Comparison of ENCODE assay signal across 8 cellular contexts in genomic region chr1:2411801-2412394, GRCh38. TPM values are rescaled to one million over a fixed set of nuclear protein-coding genes. Genes with fewer than 3 reads are reported as not detected.
DNase-seq lines count a peak whose midpoint lies in the region; TF ChIP-seq lines count a peak whose summit lies in the region.

No MANE protein-coding gene starts in this region.

- H3K27me3 ChIP-seq in H7 (ENCODE audit: control insufficient read depth, insufficient read depth, low read length) (no peaks in the 10 kb centered on the region), mammary epithelial cell (ENCODE audit: insufficient read depth, low read length) (no peaks in the 10 kb centered on the region), mesenchymal stem cell (ENCODE audit: control insufficient read depth in 1 of 2, insufficient read depth in 1 of 2, low read length in 2 of 2) (peaks cover 0 to 18% of the 10 kb centered on the region in 2 experiments), uterus (no peaks in the 10 kb centered on the region)

- no peak for TF ChIP-seq POLR2A in uterus (IDR thresholded peaks at IDR 0.05)

- H3K27ac ChIP-seq in KOPT-K1 (ENCODE audit: low read depth, low read length, poor library complexity, severe bottlenecking) (peak overlapping the region; percentile 67), mammary epithelial cell (ENCODE audit: insufficient read depth, low read depth, low read length) (peak overlapping the region; percentile 72), mesenchymal stem cell (ENCODE audit: low read length, poor library complexity, severe bottlenecking) (no peak overlapping the region), uterus (peak overlapping the region; percentile 68 to 84)

- H3K4ac ChIP-seq in mesenchymal stem cell (ENCODE audit: low read depth in 1 of 2, low read length in 2 of 2): peak overlapping the region; percentile 88 to 97

- H3K9me3 ChIP-seq in KOPT-K1 (ENCODE audit: insufficient read depth, low read length, poor library complexity, severe bottlenecking) (no peaks in the 10 kb centered on the region), mammary epithelial cell (replicated peaks; ENCODE audit: insufficient read depth, low read length) (no peaks in the 10 kb centered on the region), mesenchymal stem cell (ENCODE audit: control insufficient read depth, low read length) (no peaks in the 10 kb centered on the region), uterus (no peaks in the 10 kb centered on the region)

- peaks cover 17% of the 10 kb centered on the region for H3K79me2 ChIP-seq in mammary epithelial cell (ENCODE audit: insufficient read depth, low read length)

- H2AK5ac ChIP-seq in mesenchymal stem cell (ENCODE audit: low read length, severe bottlenecking): peak overlapping the region; percentile 27

- intact Hi-C loops in mammary epithelial cell (cut with micrococcal nuclease) (loop anchor here (5.0 kb wide), 1 partner anchor 95 kb away; no protein-coding TSS in a partner anchor), uterus (cut with DNase I; ENCODE audit: low total_unique reads) (loop anchor here (5.0 to 10.0 kb wide), 3 partner anchors 135 to 1013 kb away; no protein-coding TSS in a partner anchor)

- CTCF ChIA-PET in mammary epithelial cell (lab: Charles Lee; ENCODE audit: low non-redundant PET): no interaction called here

- no peak for TF ChIP-seq CTCF in mammary epithelial cell (conservative IDR thresholded peaks at IDR 0.05 in 1 of 2, IDR thresholded peaks at IDR 0.05 in 1 of 2; ENCODE audit: extremely low read depth in 1 of 2, insufficient read depth in 1 of 2, low read depth in 1 of 2, low read length in 2 of 2)
- no peak for TF ChIP-seq CTCF in uterus (IDR thresholded peaks at IDR 0.05)

- peaks cover 31% of the 10 kb centered on the region for H3K4me1 ChIP-seq in mammary epithelial cell (ENCODE audit: insufficient read depth, low read length)
- peaks cover 35% of the 10 kb centered on the region for H3K4me1 ChIP-seq in mesenchymal stem cell (ENCODE audit: control insufficient read depth, insufficient read depth, low read depth, low read length)
- H3K4me1 ChIP-seq in uterus: peaks cover 0 to 21% of the 10 kb centered on the region in 2 donors

- peak overlapping the region in 1 of 2 experiments; percentile 61 for H2BK12ac ChIP-seq in mesenchymal stem cell (ENCODE audit: low read length in 2 of 2)

- H3K36me3 ChIP-seq in H7 (replicated peaks; ENCODE audit: control insufficient read depth, insufficient read depth, low read length): peaks cover 8% of the 10 kb centered on the region
- peaks cover 16% of the 10 kb centered on the region; the same call in 1 of the 2 replicates for H3K36me3 ChIP-seq in KOPT-K1 (ENCODE audit: insufficient read depth, low read length)
- no peaks in the 10 kb centered on the region for H3K36me3 ChIP-seq in mammary epithelial cell (ENCODE audit: insufficient read depth, low read length)
- peaks cover 33 to 40% of the 10 kb centered on the region in 2 experiments for H3K36me3 ChIP-seq in mesenchymal stem cell (ENCODE audit: control insufficient read depth in 1 of 2, insufficient read depth in 2 of 2, low read depth in 1 of 2, low read length in 2 of 2)
- H3K36me3 ChIP-seq in uterus: no peaks in the 10 kb centered on the region

- H3K79me1 ChIP-seq in mesenchymal stem cell (replicated peaks; ENCODE audit: low read length, poor library complexity, severe bottlenecking): peaks cover 25% of the 10 kb centered on the region

- H4K91ac ChIP-seq in mesenchymal stem cell (ENCODE audit: low read length): peak overlapping the region; percentile 94

- H3K9ac ChIP-seq in mammary epithelial cell (ENCODE audit: insufficient read depth, low read length) (peak overlapping the region; percentile 74), mesenchymal stem cell (ENCODE audit: low read length) (peak overlapping the region; percentile 95)

- 4% methylated on average over 24 of the region's 38 CpGs for WGBS in mammary epithelial cell (ENCODE audit: low coverage, missing lambda C conversion rate)
- WGBS in mesenchymal stem cell: 13% methylated on average over 35 of the region's 38 CpGs

- in situ Hi-C loops in mammary epithelial cell (cut with MboI; ENCODE audit: low sequenced_read_pairs in 2 of 2): loop anchor here in 1 of 2 donors (5.0 to 10.0 kb wide), 2 partner anchors 135 to 1013 kb away; no protein-coding TSS in a partner anchor

- peak overlapping the region; percentile 21 for H2BK120ac ChIP-seq in mesenchymal stem cell (ENCODE audit: low read depth, low read length)

- peak overlapping the region; percentile 100 for H3K4me2 ChIP-seq in mammary epithelial cell (ENCODE audit: insufficient read depth, low read depth, low read length)
- H3K4me2 ChIP-seq in mesenchymal stem cell (ENCODE audit: low read length, poor library complexity, severe bottlenecking): peak overlapping the region; percentile 76

- H4K8ac ChIP-seq in mesenchymal stem cell (ENCODE audit: low read length): peak overlapping the region; percentile 91

- no peaks in the 10 kb centered on the region for H4K20me1 ChIP-seq in mammary epithelial cell (ENCODE audit: insufficient read depth, low read length)

- peak overlapping the region; percentile 63 for H2BK5ac ChIP-seq in mesenchymal stem cell (ENCODE audit: low read depth, low read length, poor library complexity, severe bottlenecking)

- H3K18ac ChIP-seq in mesenchymal stem cell (ENCODE audit: low read depth in 1 of 2, low read length in 2 of 2): peak overlapping the region; percentile 73 to 91

- dilution Hi-C loops in mammary epithelial cell (cut with HindIII; ENCODE audit: low sequenced_read_pairs): no loop called here

- DNase-seq in DMS53 (lab: John Stamatoyannopoulos, UW) (peak; percentile 79), DMS53 treated with DMSO at 0.1 percent for 48 hours (lab: John Stamatoyannopoulos, UW; ENCODE audit: unreplicated experiment) (no peak), H7 (peak; percentile 82), mammary epithelial cell (no peak), mesenchymal stem cell (peak; percentile 26), uterus (no peak), GM19238 (ENCODE audit: insufficient read length, low spot score) (no peak)

- peak overlapping the region in 1 of 2 experiments; percentile 94 for H3K14ac ChIP-seq in mesenchymal stem cell (ENCODE audit: low read length in 2 of 2)

- H2AFZ ChIP-seq in mammary epithelial cell (ENCODE audit: low read depth, low read length) (peak overlapping the region; percentile 95), mesenchymal stem cell (ENCODE audit: low read depth, low read length) (peak overlapping the region; percentile 86)

- BruUV-seq in mammary epithelial cell (replicated peaks; lab: Mats Ljungman, UMichigan): TSS peak; percentile 34

- H2BK15ac ChIP-seq in mesenchymal stem cell (ENCODE audit: low read depth, poor library complexity, severe bottlenecking): peak overlapping the region; percentile 26

- H3K23ac ChIP-seq in mesenchymal stem cell (ENCODE audit: low read length in 2 of 2): peak overlapping the region in 1 of 2 experiments; percentile 84

- peak overlapping the region; percentile 91 for H3K4me3 ChIP-seq in H7 (ENCODE audit: insufficient read depth, low read depth, low read length)
- H3K4me3 ChIP-seq in mammary epithelial cell (replicated peaks in 1 of 3; ENCODE audit: insufficient read depth in 1 of 3, low read depth in 2 of 3, low read length in 3 of 3): peak overlapping the region; percentile 63 to 97 (median 95)
- peak overlapping the region; percentile 96 to 98 for H3K4me3 ChIP-seq in mesenchymal stem cell (ENCODE audit: insufficient read depth in 1 of 2, low read depth in 1 of 2, low read length in 2 of 2)
- peak overlapping the region; percentile 49 to 98 for H3K4me3 ChIP-seq in uterus

RNA-seq across cellular contexts. Expression of gene PEX10, which starts 0.5 kb away (rescaled TPM):
- total RNA-seq in H7 (2014; rRNA removed; shearing (Covaris generic)): 75.9 and 89.6 TPM in 2 replicates
- total RNA-seq in mammary epithelial cell (10 to 100 TPM; 29.5 to 32.8 TPM), uterus (10 to 100 TPM in 3 of 4 donors, under 1 TPM in 1; 0.77 to 23.6 (median 13.2) TPM)
- 22.4 TPM for polyA plus RNA-seq in mammary epithelial cell
- polyA minus RNA-seq in mammary epithelial cell: 10.7 TPM
- 10.6 TPM for polyA plus RNA-seq in mesenchymal stem cell (2013, experiment 1 of 2)
- 10.8 TPM for polyA plus RNA-seq in mesenchymal stem cell (2013, experiment 2 of 2)

RNA-seq across cellular contexts. Expression of gene RER1, which starts 20.3 kb away (rescaled TPM):
- total RNA-seq in H7 (2014; rRNA removed; shearing (Covaris generic)): 95.4 and 133 TPM in 2 replicates
- total RNA-seq in mammary epithelial cell: 100 to 1,000 TPM in 1 of 2 donors, 10 to 100 TPM in 1; 45.5 to 162 TPM
- polyA plus RNA-seq in mammary epithelial cell: 131 TPM
- polyA minus RNA-seq in mammary epithelial cell: 246 TPM
- 163 TPM for polyA plus RNA-seq in mesenchymal stem cell (2013, experiment 1 of 2)
- polyA plus RNA-seq in mesenchymal stem cell (2013, experiment 2 of 2): 180 TPM
- total RNA-seq in uterus: 100 to 1,000 TPM in 1 of 4 donors, 10 to 100 TPM in 3; 34.1 to 105 (median 57.3) TPM

RNA-seq across cellular contexts. Expression of gene MORN1, which starts 20.5 kb away (rescaled TPM):
- total RNA-seq in H7 (2014; rRNA removed; shearing (Covaris generic)): 12.7 and 14.3 TPM in 2 replicates
- total RNA-seq in mammary epithelial cell (10 to 100 TPM in 1 of 2 donors, 1 to 10 TPM in 1; 9.8 to 12.8 TPM), uterus (10 to 100 TPM in 2 of 4 donors, 1 to 10 TPM in 1, under 1 TPM in 1; 0.59 to 20.0 (median 9.5) TPM)
- polyA plus RNA-seq in mammary epithelial cell: 4.0 TPM
- 9.5 TPM for polyA minus RNA-seq in mammary epithelial cell
- 1.8 TPM for polyA plus RNA-seq in mesenchymal stem cell (2013, experiment 1 of 2)
- polyA plus RNA-seq in mesenchymal stem cell (2013, experiment 2 of 2): 1.7 TPM

Comparison
In these comparisons a context has a peak if more than half of its experiments do, and no peak if none do; other contexts are left out.
1. DNase-seq: peak in DMS53 (single experiment), H7 (single experiment) and mesenchymal stem cell (single experiment); none in DMS53 treated with DMSO at 0.1 percent for 48 hours (single experiment), mammary epithelial cell (single experiment), uterus (0 of 2) and GM19238 (single experiment).
2. Peak in every context shown above with its lines, with median percentiles within 50 percentile points of each other: H3K4me3 ChIP-seq.